In genomic region chr2:41698787-41699422, GRCh38 we compare ENCODE assay signal across 8 cellular contexts.
DNase-seq lines count a peak whose midpoint lies in the region; ATAC-seq, FAIRE-seq and TF ChIP-seq lines count a peak whose summit lies in the region.

No MANE protein-coding gene starts in this region.

- H3K4me3 Mint-ChIP-seq in GM23338: no peak overlapping the region

- H3K4me1 ChIP-seq in GM23338 (ENCODE audit: insufficient read depth) (no peaks in the 10 kb centered on the region), right cardiac atrium (ENCODE audit: control insufficient read depth, insufficient read depth, low read length) (no peaks in the 10 kb centered on the region), small intestine (ENCODE audit: control insufficient read depth in 2 of 2, insufficient read depth in 1 of 2, low read depth in 1 of 2, low read length in 1 of 2) (no peaks in the 10 kb centered on the region)

- no peaks in the 10 kb centered on the region; the same call in 2 of the 3 replicates for H3K36me3 Mint-ChIP-seq in GM23338 (ENCODE audit: low read depth)

- H3K4me3 ChIP-seq in GM23338 (no peak overlapping the region), WERI-Rb-1 (ENCODE audit: low read depth, low read length) (no peak overlapping the region), right cardiac atrium (ENCODE audit: low read length) (no peak overlapping the region), small intestine (ENCODE audit: low read depth in 1 of 2, low read length in 2 of 2) (no peak overlapping the region)

- no peak overlapping the region for H3K27ac Mint-ChIP-seq in GM23338

- peak overlapping the region; percentile 15; the same call in 1 of the 2 replicates for H2AFZ ChIP-seq in GM23338

- H3K9me2 ChIP-seq in GM23338 (ENCODE audit: insufficient read depth): no peaks in the 10 kb centered on the region

- FAIRE-seq in small intestine (lab: Jason Lieb, UNC): no peak

- H4K20me1 ChIP-seq in GM23338 (replicated peaks; ENCODE audit: insufficient read depth): no peaks in the 10 kb centered on the region

- no peak overlapping the region for H3K4me2 ChIP-seq in GM23338

- WGBS in right cardiac atrium: 32% methylated on average over 16 of the region's 16 CpGs
- 38 to 45% (median 42%) methylated on average over 16 of the region's 16 CpGs for WGBS in small intestine, 3 donors

- no peaks in the 10 kb centered on the region for H3F3A ChIP-seq in GM23338 (replicated peaks; ENCODE audit: low read depth)

- no peaks in the 10 kb centered on the region for H3K27me3 Mint-ChIP-seq in GM23338 (ENCODE audit: insufficient read depth, low read depth, poor library complexity)

- H3K27me3 ChIP-seq in GM23338 (ENCODE audit: insufficient read depth): no peaks in the 10 kb centered on the region
- no peaks in the 10 kb centered on the region for H3K27me3 ChIP-seq in WERI-Rb-1 (ENCODE audit: insufficient read depth, low read depth, severe bottlenecking)
- H3K27me3 ChIP-seq in right cardiac atrium (ENCODE audit: control insufficient read depth, insufficient read depth): no peaks in the 10 kb centered on the region
- no peaks in the 10 kb centered on the region for H3K27me3 ChIP-seq in small intestine (ENCODE audit: control insufficient read depth in 2 of 2, insufficient read depth in 2 of 2, low read length in 2 of 2)

- no peaks in the 10 kb centered on the region for H3K79me2 ChIP-seq in GM23338 (replicated peaks; ENCODE audit: insufficient read depth)

- no peaks in the 10 kb centered on the region for H3K9me3 ChIP-seq in WERI-Rb-1 (ENCODE audit: severe bottlenecking)
- no peaks in the 10 kb centered on the region for H3K9me3 ChIP-seq in right cardiac atrium (ENCODE audit: control insufficient read depth, low read length)
- no peaks in the 10 kb centered on the region for H3K9me3 ChIP-seq in small intestine (ENCODE audit: control insufficient read depth, low read depth)

- no peaks in the 10 kb centered on the region; the same call in 1 of the 3 replicates for H3K9me3 Mint-ChIP-seq in GM23338

- H3K27ac ChIP-seq in GM23338 (ENCODE audit: low read depth) (no peak overlapping the region), WERI-Rb-1 (no peak overlapping the region), right cardiac atrium (ENCODE audit: low read length) (no peak overlapping the region), small intestine (ENCODE audit: low read depth in 1 of 2, low read length in 1 of 2) (no peak overlapping the region)

- peaks cover 7% of the 10 kb centered on the region; the same call in 2 of the 3 replicates for H3K4me1 Mint-ChIP-seq in GM23338

- peak; percentile 63 for DNase-seq in Ammon's horn (ENCODE audit: low spot score)
- peak; percentile 79 for DNase-seq in GM23338 (ENCODE audit: low spot score)
- DNase-seq in WERI-Rb-1: peak; percentile 76
- peak; percentile 45 to 86 (median 78) for DNase-seq in right cardiac atrium
- peak; percentile 6 for DNase-seq in small intestine
- no peak for DNase-seq in NK-92 (lab: John Stamatoyannopoulos, UW; ENCODE audit: unreplicated experiment)

- H3K36me3 ChIP-seq in GM23338 (ENCODE audit: insufficient read depth) (no peaks in the 10 kb centered on the region), WERI-Rb-1 (no peaks in the 10 kb centered on the region), small intestine (ENCODE audit: control insufficient read depth in 2 of 2, insufficient read depth in 2 of 2, low read length in 2 of 2) (no peaks in the 10 kb centered on the region)

- peak; percentile 98 for ATAC-seq in GM23338
- peak; percentile 64 to 73 for ATAC-seq in right cardiac atrium
- ATAC-seq in HG03139 (IDR thresholded peaks at IDR 0.05; ENCODE audit: unreplicated experiment): no peak
- ATAC-seq in GM21515 (IDR thresholded peaks at IDR 0.05; ENCODE audit: unreplicated experiment): no peak

- TF ChIP-seq CTCF in GM23338 (conservative IDR thresholded peaks at IDR 0.05; ENCODE audit: low read depth in 2 of 2): peak; percentile 87 to 97
- TF ChIP-seq CTCF in WERI-Rb-1 (IDR thresholded peaks at IDR 0.05; ENCODE audit: low read depth, low read length): peak; percentile 97

- intact Hi-C loops in right cardiac atrium (cut with DNase I): loop anchor here in 2 of 4 donors (5.0 to 10.0 kb wide), 3 partner anchors 284 to 1787 kb away; no protein-coding TSS in a partner anchor

TF ChIP-seq in GM23338, 12 proteins besides CTCF, POLR2A, EP300 and RAD21:
- peak; percentile 79 for TF ChIP-seq ZNF462 (CRISPR knock-in tag; IDR thresholded peaks at IDR 0.05)
- no peak for TF ChIP-seq ZNF331 (CRISPR knock-in tag; IDR thresholded peaks at IDR 0.05; ENCODE audit: low read depth)
- TF ChIP-seq POLR2AphosphoS5 (IDR thresholded peaks at IDR 0.05; ENCODE audit: low read depth): no peak
- TF ChIP-seq ETS1 (IDR thresholded peaks at IDR 0.05): no peak
- TF ChIP-seq JUNB (IDR thresholded peaks at IDR 0.05; ENCODE audit: unreplicated experiment): no peak
- 0 out of 2 replicates have a peak, but pooled peaks have one; percentile 16 for TF ChIP-seq ZNF114 (CRISPR knock-in tag; IDR thresholded peaks at IDR 0.05)

Comparison
In these comparisons a context has a peak if more than half of its experiments do, and no peak if none do; other contexts are left out.
1. ATAC-seq: peak in GM23338 (single experiment) and right cardiac atrium (2 of 2); none in HG03139 (single experiment) and GM21515 (single experiment).